Comparison of ENCODE assay signal across 1 cellular context in the genomic region with DNA sequence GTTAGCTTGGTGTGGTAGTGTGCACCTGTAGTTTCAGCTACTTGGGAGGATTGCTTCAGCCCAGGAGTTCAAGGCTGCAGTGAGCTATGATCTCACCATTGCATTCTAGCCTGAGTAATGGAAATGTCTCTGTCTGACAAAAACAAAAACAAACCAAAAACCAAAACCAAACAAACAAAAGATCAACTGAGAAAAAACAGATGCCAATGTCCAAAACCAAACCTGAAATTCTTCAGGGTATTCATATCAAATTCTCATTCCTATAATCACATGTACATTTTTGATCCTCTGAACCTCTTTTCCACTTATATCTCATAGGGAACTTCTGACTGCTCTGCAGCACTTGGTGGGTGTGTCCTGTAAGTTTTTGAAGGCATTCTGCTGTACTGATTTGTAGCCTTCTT.
A peak's percentile ranks its signal among the peaks of the same experiment; 100 is the strongest.
TF ChIP-seq lines count a peak whose summit lies in the region.

No MANE protein-coding gene starts in this region.

TF ChIP-seq in liver, 16 proteins besides CTCF, POLR2A, EP300 and RAD21 (continued from another document):
- TF ChIP-seq, protein P1, sequence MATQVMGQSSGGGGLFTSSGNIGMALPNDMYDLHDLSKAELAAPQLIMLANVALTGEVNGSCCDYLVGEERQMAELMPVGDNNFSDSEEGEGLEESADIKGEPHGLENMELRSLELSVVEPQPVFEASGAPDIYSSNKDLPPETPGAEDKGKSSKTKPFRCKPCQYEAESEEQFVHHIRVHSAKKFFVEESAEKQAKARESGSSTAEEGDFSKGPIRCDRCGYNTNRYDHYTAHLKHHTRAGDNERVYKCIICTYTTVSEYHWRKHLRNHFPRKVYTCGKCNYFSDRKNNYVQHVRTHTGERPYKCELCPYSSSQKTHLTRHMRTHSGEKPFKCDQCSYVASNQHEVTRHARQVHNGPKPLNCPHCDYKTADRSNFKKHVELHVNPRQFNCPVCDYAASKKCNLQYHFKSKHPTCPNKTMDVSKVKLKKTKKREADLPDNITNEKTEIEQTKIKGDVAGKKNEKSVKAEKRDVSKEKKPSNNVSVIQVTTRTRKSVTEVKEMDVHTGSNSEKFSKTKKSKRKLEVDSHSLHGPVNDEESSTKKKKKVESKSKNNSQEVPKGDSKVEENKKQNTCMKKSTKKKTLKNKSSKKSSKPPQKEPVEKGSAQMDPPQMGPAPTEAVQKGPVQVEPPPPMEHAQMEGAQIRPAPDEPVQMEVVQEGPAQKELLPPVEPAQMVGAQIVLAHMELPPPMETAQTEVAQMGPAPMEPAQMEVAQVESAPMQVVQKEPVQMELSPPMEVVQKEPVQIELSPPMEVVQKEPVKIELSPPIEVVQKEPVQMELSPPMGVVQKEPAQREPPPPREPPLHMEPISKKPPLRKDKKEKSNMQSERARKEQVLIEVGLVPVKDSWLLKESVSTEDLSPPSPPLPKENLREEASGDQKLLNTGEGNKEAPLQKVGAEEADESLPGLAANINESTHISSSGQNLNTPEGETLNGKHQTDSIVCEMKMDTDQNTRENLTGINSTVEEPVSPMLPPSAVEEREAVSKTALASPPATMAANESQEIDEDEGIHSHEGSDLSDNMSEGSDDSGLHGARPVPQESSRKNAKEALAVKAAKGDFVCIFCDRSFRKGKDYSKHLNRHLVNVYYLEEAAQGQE (IDR thresholded peaks at IDR 0.05) = no peak
- TF ChIP-seq FOXA2 (IDR thresholded peaks at IDR 0.05) = no peak
- TF ChIP-seq, protein P2, sequence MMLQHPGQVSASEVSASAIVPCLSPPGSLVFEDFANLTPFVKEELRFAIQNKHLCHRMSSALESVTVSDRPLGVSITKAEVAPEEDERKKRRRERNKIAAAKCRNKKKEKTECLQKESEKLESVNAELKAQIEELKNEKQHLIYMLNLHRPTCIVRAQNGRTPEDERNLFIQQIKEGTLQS (IDR thresholded peaks at IDR 0.05) = no peak
- TF ChIP-seq, protein P3, sequence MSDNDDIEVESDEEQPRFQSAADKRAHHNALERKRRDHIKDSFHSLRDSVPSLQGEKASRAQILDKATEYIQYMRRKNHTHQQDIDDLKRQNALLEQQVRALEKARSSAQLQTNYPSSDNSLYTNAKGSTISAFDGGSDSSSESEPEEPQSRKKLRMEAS (IDR thresholded peaks at IDR 0.05) = no peak
- TF ChIP-seq JUND (IDR thresholded peaks at IDR 0.05) = peak in 1 of 2 donors; percentile 34
- peak; percentile 4 for TF ChIP-seq SP1 (IDR thresholded peaks at IDR 0.05)
- TF ChIP-seq EGR1 (IDR thresholded peaks at IDR 0.05; ENCODE audit: low read depth in 2 of 2) = no peak
- no peak for TF ChIP-seq FOXA1 (IDR thresholded peaks at IDR 0.05)
- no peak for TF ChIP-seq HNF4A (conservative IDR thresholded peaks at IDR 0.05)
